27 cellular contexts compared by ENCODE assay signal in the genomic region with DNA sequence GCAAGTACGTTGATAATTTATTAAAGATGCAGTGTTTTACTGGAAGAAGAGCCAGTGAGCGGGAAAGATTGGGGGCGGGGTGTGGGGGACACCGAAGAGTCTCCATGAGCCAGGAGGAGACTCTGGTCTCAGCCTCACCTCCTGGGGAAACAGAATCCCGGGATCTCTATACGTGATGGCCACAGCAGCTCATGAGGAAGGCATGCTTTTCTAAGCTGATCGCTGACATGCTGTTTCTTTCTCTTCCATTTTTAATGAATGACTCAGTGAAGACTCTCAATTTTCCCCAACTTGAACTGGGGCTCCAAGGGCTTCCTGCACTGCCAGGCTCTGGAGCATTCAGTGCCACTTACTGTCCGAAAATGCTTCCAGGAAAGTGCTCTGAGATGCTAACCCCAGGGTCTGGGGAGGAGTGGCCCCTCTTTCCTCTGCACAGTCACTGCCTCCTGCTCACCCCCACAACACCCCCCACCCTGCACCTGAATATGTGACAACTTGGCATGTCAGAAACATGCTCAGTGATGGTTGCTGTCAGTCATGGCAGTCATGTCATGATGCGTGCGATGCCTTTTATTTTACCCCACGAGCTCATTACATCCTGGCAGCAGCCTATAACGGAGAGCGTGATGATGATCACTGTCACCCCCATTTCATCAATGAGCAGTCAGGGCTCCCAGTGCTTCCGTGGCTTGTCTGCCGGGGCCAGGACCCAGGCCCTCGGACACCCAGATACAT.
"Had no signal": no experiment of that assay in that cellular context is flagged by ENCODE, and none has a peak within 500 bp of the region (broad histone marks: within the 10 kb centered on the region; RNA-seq: fewer than 3 reads in every experiment).

No MANE protein-coding gene starts in this region.

- H3K4me1 ChIP-seq: ascending aorta, breast epithelium, esophagus muscularis mucosa, gastroesophageal sphincter, parathyroid adenoma, stomach, thyroid gland, upper lobe of left lung had no signal

- H3K27me3 ChIP-seq: ascending aorta, right atrium auricular region, thyroid gland, upper lobe of left lung had no signal

- H3K4me3 ChIP-seq: ascending aorta, breast epithelium, esophagus muscularis mucosa, gastroesophageal sphincter, hepatocyte, right atrium auricular region, stomach, thyroid gland, upper lobe of left lung had no signal

- H3K27ac ChIP-seq: ascending aorta, breast epithelium, esophagus muscularis mucosa, gastroesophageal sphincter, hepatocyte, parathyroid adenoma, right atrium auricular region, stomach, thyroid gland, upper lobe of left lung, WERI-Rb-1 had no signal

- ATAC-seq: activated CD4-positive, CD25-positive, alpha-beta regulatory T cell treated with anti-CD3 and anti-CD28 coated beads, Interleukin-2, amount 50 U/mL, for 24 hours; gastroesophageal sphincter; left cardiac atrium; left ventricle myocardium superior; stimulated activated naive B cell treated with anti-CD40 and anti-IgM and Interleukin-4, amounts not matched to agents 10 μg/mL and 1 μg/mL and 100 μg/mL, for 72 hours had no signal

- H3K36me3 ChIP-seq: ascending aorta, breast epithelium, esophagus muscularis mucosa, gastroesophageal sphincter, right atrium auricular region, stomach, thyroid gland, upper lobe of left lung, WERI-Rb-1 had no signal

- DNase-seq: activated CD4-positive, alpha-beta T cell treated with anti-CD3 and anti-CD28 coated beads for 48 hours; activated CD4-positive, alpha-beta T cell treated with anti-CD3 and anti-CD28 coated beads, Interleukin-2, amount 50 U/mL, for 48 hours; activated CD8-positive, alpha-beta memory T cell treated with anti-CD3 and anti-CD28 coated beads for 24 hours; activated effector memory CD4-positive, alpha-beta T cell treated with Interleukin-2 at 50 U/mL for 16 hours; activated naive CD4-positive, alpha-beta T cell treated with Interleukin-2 at 50 U/mL for 16 hours; activated naive CD8-positive, alpha-beta T cell treated with anti-CD3 and anti-CD28 coated beads for 36 hours; dermis blood vessel endothelial cell; effector CD4-positive, alpha-beta T cell; islet precursor cell; left cardiac atrium; left ventricle myocardium superior; stimulated activated CD4-positive, alpha-beta T cell treated with anti-CD3 and anti-CD28 coated beads, Interleukin-15, amount 100 ng/mL, for 24 hours; stimulated activated CD4-positive, alpha-beta T cell treated with anti-CD3 and anti-CD28 coated beads, Interleukin-2, amount 100 ng/mL, for 24 hours; stimulated activated naive B cell treated with anti-CD40 and anti-IgM and Interleukin-4, amounts not matched to agents 10 μg/mL and 1 μg/mL and 100 μg/mL, for 72 hours; stomach; T1000; thyroid gland; WERI-Rb-1 had no signal

- H3K9me3 ChIP-seq: ascending aorta, breast epithelium, esophagus muscularis mucosa, gastroesophageal sphincter, right atrium auricular region, stomach, thyroid gland, upper lobe of left lung had no signal
